ENCODE assay signal across 22 cellular contexts in the genomic region with DNA sequence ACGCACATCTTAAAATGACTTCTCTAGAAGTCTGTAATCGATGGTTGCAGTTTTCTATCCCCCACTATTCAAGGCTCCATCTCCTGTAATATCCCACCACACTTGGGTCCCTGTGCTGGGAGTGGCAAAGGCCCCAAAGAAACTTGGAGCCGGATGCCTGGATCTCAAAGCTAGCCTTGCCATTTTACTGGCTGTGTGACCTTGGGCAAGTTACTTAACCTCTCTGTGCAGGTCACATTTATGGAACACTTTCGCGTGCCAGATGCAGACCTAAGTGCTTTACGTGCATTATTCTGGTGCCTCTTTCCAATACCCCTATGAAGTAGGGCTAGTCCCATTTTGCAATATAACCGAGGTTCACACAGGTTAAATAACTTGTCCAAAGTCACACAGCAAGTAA.
"Had no signal": no experiment of that assay in that cellular context is flagged by ENCODE, and none has a peak within 500 bp of the region (broad histone marks: within the 10 kb centered on the region; RNA-seq: fewer than 3 reads in every experiment).

No MANE protein-coding gene starts in this region.

- H3K27me3 ChIP-seq: dorsolateral prefrontal cortex, foreskin keratinocyte, heart left ventricle had no signal

- DNase-seq: dermis blood vessel endothelial cell; dorsolateral prefrontal cortex; effector CD4-positive, alpha-beta T cell; effector memory CD4-positive, alpha-beta T cell; foreskin keratinocyte; heart left ventricle; hypothalamus; immature natural killer cell; islet precursor cell; left cardiac atrium; left lung; left ventricle myocardium superior; lower lobe of right lung; mesenchymal stem cell; mucosa of descending colon had no signal

- H3K4me2 ChIP-seq: hepatocyte had no signal

- FAIRE-seq: colon, endothelial cell of umbilical vein, frontal cortex had no signal

- H3K9me3 ChIP-seq: esophagus muscularis mucosa, gastroesophageal sphincter, heart left ventricle, left lung, lower lobe of right lung, mucosa of descending colon had no signal

- H3K4me1 ChIP-seq: left lung, lower lobe of right lung had no signal

- H3K36me3 ChIP-seq: esophagus muscularis mucosa, gastroesophageal sphincter, heart left ventricle, left lung, lower lobe of right lung had no signal

- H3K4me3 ChIP-seq: coronary artery, dorsolateral prefrontal cortex, esophagus muscularis mucosa, gastroesophageal sphincter, heart left ventricle, hepatocyte, left lung, lower lobe of right lung, mucosa of descending colon had no signal

- H3K27ac ChIP-seq: coronary artery, esophagus muscularis mucosa, foreskin keratinocyte, gastroesophageal sphincter, heart left ventricle, hepatocyte, left lung, lower lobe of right lung had no signal

- ATAC-seq: foreskin keratinocyte, gastroesophageal sphincter, heart left ventricle, left cardiac atrium, left lung, left ventricle myocardium superior, lower lobe of right lung, mucosa of descending colon had no signal
